Comparison of ENCODE assay signal across 11 cellular contexts in genomic region chr20:45010399-45010828, GRCh38. TPM values are rescaled to one million over a fixed set of nuclear protein-coding genes. Genes with fewer than 3 reads are reported as not detected.
A peak's percentile ranks its signal among the peaks of the same experiment; 100 is the strongest.
DNase-seq lines count a peak whose midpoint lies in the region; ATAC-seq, FAIRE-seq and TF ChIP-seq lines count a peak whose summit lies in the region.
"Had no signal": no experiment of that assay in that cellular context is flagged by ENCODE, and none has a peak within 500 bp of the region (broad histone marks: within the 10 kb centered on the region; RNA-seq: fewer than 3 reads in every experiment).

No MANE protein-coding gene starts in this region.

- peak overlapping the region; percentile 76 for H2BK5ac ChIP-seq in IMR-90 (ENCODE audit: low read depth, low read length, poor library complexity, severe bottlenecking)

- H3K36me3 ChIP-seq in IMR-90 (ENCODE audit: control insufficient read depth, insufficient read depth, low read length) (peaks cover 5% of the 10 kb centered on the region; the same call in 1 of the 2 replicates), bronchial epithelial cell (ENCODE audit: control insufficient read depth, insufficient read depth, low read length) (peaks cover 1% of the 10 kb centered on the region)
- H3K36me3 ChIP-seq: prostate gland had no signal

- in situ Hi-C loops in IMR-90 (cut with MboI; ENCODE audit: low sequenced_read_pairs) = loop anchor here (10.0 kb wide), 1 partner anchor 274 kb away; no protein-coding TSS in a partner anchor

- H3K27me3 Mint-ChIP-seq in Calu3 (ENCODE audit: unreplicated experiment) (no peaks in the 10 kb centered on the region), naive B cell (no peaks in the 10 kb centered on the region)
- H3K27me3 Mint-ChIP-seq: activated B cell treated with CpG ODN at 0.5 μM for 24 hours; stimulated activated naive CD8-positive, alpha-beta T cell treated with anti-CD3 and anti-CD28 coated beads, Interleukin-15, Interleukin-2, amounts not matched to agents 100 ng/mL and 50 ng/mL, for 24 hours had no signal

- peaks cover 35% of the 10 kb centered on the region for H3K4me1 Mint-ChIP-seq in Calu3 (ENCODE audit: low read depth, unreplicated experiment)
- H3K4me1 Mint-ChIP-seq in naive B cell = peaks cover 16 to 37% (median 25%) of the 10 kb centered on the region in 3 donors

- H2BK120ac ChIP-seq in IMR-90 (ENCODE audit: low read depth, low read length) = no peak overlapping the region

- H3K4ac ChIP-seq in IMR-90 (ENCODE audit: low read depth, low read length) = no peak overlapping the region

- TF ChIP-seq CTCF in Calu3 (IDR thresholded peaks at IDR 0.05; ENCODE audit: unreplicated experiment) (no peak), IMR-90 (conservative IDR thresholded peaks at IDR 0.05; ENCODE audit: low read depth, low read length) (no peak), bronchial epithelial cell (IDR thresholded peaks at IDR 0.05; ENCODE audit: insufficient read depth, low read length, severe bottlenecking) (no peak)

- H2AK5ac ChIP-seq in IMR-90 (ENCODE audit: low read depth, low read length) = no peak overlapping the region

- H3K9me3 Mint-ChIP-seq in Calu3 (ENCODE audit: low read depth, unreplicated experiment) (no peaks in the 10 kb centered on the region), naive B cell (no peaks in the 10 kb centered on the region)
- H3K9me3 Mint-ChIP-seq: activated B cell treated with CpG ODN at 0.5 μM for 24 hours; stimulated activated naive CD8-positive, alpha-beta T cell treated with anti-CD3 and anti-CD28 coated beads, Interleukin-15, Interleukin-2, amounts not matched to agents 100 ng/mL and 50 ng/mL, for 24 hours had no signal

- POLR2A ChIA-PET in IMR-90 (lab: Charles Lee; ENCODE audit: unreplicated experiment) = no interaction called here

- H3K4me3 ChIP-seq in IMR-90 (ENCODE audit: insufficient read depth, low read depth, low read length) = no peak overlapping the region
- H3K4me3 ChIP-seq in bronchial epithelial cell (ENCODE audit: low read depth, low read length) = no peak overlapping the region
- H3K4me3 ChIP-seq: prostate gland had no signal

- H2AFZ ChIP-seq in IMR-90 (replicated peaks; ENCODE audit: low read length, poor library complexity) = no peak overlapping the region

- H2AK9ac ChIP-seq in IMR-90 (replicated peaks; ENCODE audit: low read depth, low read length, poor library complexity) = no peak overlapping the region

- H3K27ac ChIP-seq in IMR-90 (ENCODE audit: insufficient read depth, low read length) = no peak overlapping the region
- H3K27ac ChIP-seq: prostate gland had no signal

- no TSS peak for BruUV-seq in Calu3 (replicated peaks; lab: Mats Ljungman, UMichigan)
- no TSS peak for BruUV-seq in IMR-90 (replicated peaks; lab: Mats Ljungman, UMichigan)

- no peak for TF ChIP-seq POLR2A in IMR-90 (IDR thresholded peaks at IDR 0.05; ENCODE audit: low read depth, low read length)

- H3K18ac ChIP-seq in IMR-90 (ENCODE audit: low read depth, low read length) = no peak overlapping the region

- H4K91ac ChIP-seq in IMR-90 (ENCODE audit: insufficient read depth, low read depth, low read length) = no peak overlapping the region

- H4K8ac ChIP-seq in IMR-90 (ENCODE audit: low read depth in 2 of 2, low read length in 2 of 2) = no peak overlapping the region; a peak in 1 of 4 replicates

- DNase-seq in Calu3 (no peak), IMR-90 (peak; percentile 95), bronchial epithelial cell (ENCODE audit: low read depth) (peak; percentile 70), naive B cell (no peak), sciatic nerve (ENCODE audit: low spot score) (no peak), NCI-H2227 treated with DMSO at 0.1 percent for 48 hours (lab: John Stamatoyannopoulos, UW) (no peak)
- DNase-seq: activated B cell treated with CpG ODN at 0.5 μM for 24 hours had no signal

- H3K27ac Mint-ChIP-seq in Calu3 (ENCODE audit: unreplicated experiment) (peak overlapping the region; percentile 11), naive B cell (peak overlapping the region in 4 of 6 donors; percentile 15 to 48 (median 34))

- no peak overlapping the region for H3K23ac ChIP-seq in IMR-90 (ENCODE audit: low read depth, low read length)

- peaks cover 11% of the 10 kb centered on the region for H3K4me1 ChIP-seq in IMR-90 (ENCODE audit: control insufficient read depth, insufficient read depth, low read length)
- H3K4me1 ChIP-seq: prostate gland had no signal

- no peak overlapping the region for H3K56ac ChIP-seq in IMR-90 (ENCODE audit: extremely low read depth, insufficient read depth, low read length)

- ATAC-seq in IMR-90 (ENCODE audit: low read depth) = peak; percentile 84
- no peak for ATAC-seq in naive B cell (ENCODE audit: low read depth in 2 of 2)
- no peak for ATAC-seq in GM18498 (IDR thresholded peaks at IDR 0.05; ENCODE audit: unreplicated experiment)
- ATAC-seq in sciatic nerve = no peak

- peaks cover 7% of the 10 kb centered on the region for H3K36me3 Mint-ChIP-seq in Calu3 (ENCODE audit: insufficient read depth, unreplicated experiment)
- H3K36me3 Mint-ChIP-seq in naive B cell = peaks cover 0 to 16% of the 10 kb centered on the region in 2 donors

- CTCF ChIA-PET in Calu3 (lab: Charles Lee) (interaction anchor here (0.5 to 3.7 kb wide), 9 partner anchors 10 to 290 kb away, joined by 4 to 44 read pairs (median 7); no protein-coding TSS in a partner anchor), IMR-90 (lab: Yijun Ruan, JAX) (interaction anchor here (0.7 to 3.1 kb wide), 6 partner anchors 24 to 281 kb away, joined by 3 to 18 read pairs (median 6); partner anchors contain the start of gene WFDC5)

- H4K20me1 ChIP-seq in IMR-90 (ENCODE audit: insufficient read depth, low read length) = no peaks in the 10 kb centered on the region

- H2BK15ac ChIP-seq in IMR-90 (ENCODE audit: low read depth, low read length) = no peak overlapping the region

- no peak for TF ChIP-seq RAD21 in IMR-90 (IDR thresholded peaks at IDR 0.05; ENCODE audit: low read length)

- no peak overlapping the region for H3K4me2 ChIP-seq in IMR-90 (ENCODE audit: low read depth, low read length)

- H3K14ac ChIP-seq in IMR-90 (replicated peaks; ENCODE audit: low read depth, low read length) = no peak overlapping the region

- no peaks in the 10 kb centered on the region for H3K9me3 ChIP-seq in IMR-90 (ENCODE audit: control insufficient read depth, insufficient read depth, low read length)
- H3K9me3 ChIP-seq: Caco-2, prostate gland had no signal

- no peak overlapping the region for H3K4me3 Mint-ChIP-seq in Calu3 (ENCODE audit: low read depth, unreplicated experiment)
- H3K4me3 Mint-ChIP-seq in naive B cell = no peak overlapping the region
- H3K4me3 Mint-ChIP-seq: activated B cell treated with CpG ODN at 0.5 μM for 24 hours; stimulated activated naive CD8-positive, alpha-beta T cell treated with anti-CD3 and anti-CD28 coated beads, Interleukin-15, Interleukin-2, amounts not matched to agents 100 ng/mL and 50 ng/mL, for 24 hours had no signal

- H3K9ac ChIP-seq in IMR-90 (ENCODE audit: low read depth, low read length) = no peak overlapping the region

- dilution Hi-C loops in IMR-90 (cut with HindIII; ENCODE audit: low sequenced_read_pairs, unreplicated experiment) = no loop called here

- H3K79me1 ChIP-seq in IMR-90 (ENCODE audit: low read depth in 1 of 2, low read length in 2 of 2) = peaks cover 3 to 16% of the 10 kb centered on the region in 2 experiments; a peak in 3 of 4 replicates

- H3K27me3 ChIP-seq in IMR-90 (ENCODE audit: control insufficient read depth, insufficient read depth, low read length) (no peaks in the 10 kb centered on the region), bronchial epithelial cell (ENCODE audit: control insufficient read depth, insufficient read depth, low read length) (no peaks in the 10 kb centered on the region)

- FAIRE-seq in bronchial epithelial cell (lab: Jason Lieb, UNC) = no peak

- intact Hi-C loops in Calu3 (cut with micrococcal nuclease; ENCODE audit: unreplicated experiment) = loop anchor here (2.0 kb wide), 2 partner anchors 34 to 280 kb away; no protein-coding TSS in a partner anchor
- intact Hi-C loops in IMR-90 (cut with micrococcal nuclease) = loop anchor here (2.0 kb wide), 1 partner anchor 34 kb away; no protein-coding TSS in a partner anchor
- intact Hi-C loops in sciatic nerve (cut with DNase I) = loop anchor here (10.0 kb wide), 1 partner anchor 294 kb away; the partner anchor contains the start of genes MATN4 and RBPJL

- no peak overlapping the region for H2BK20ac ChIP-seq in IMR-90 (ENCODE audit: low read depth, low read length)

- H3K9me1 ChIP-seq in IMR-90 (ENCODE audit: insufficient read depth, low read length) = no peaks in the 10 kb centered on the region

- H4K5ac ChIP-seq in IMR-90 (ENCODE audit: low read depth, low read length) = no peak overlapping the region

TF ChIP-seq in IMR-90, 13 proteins besides CTCF, POLR2A, EP300 and RAD21:
- TF ChIP-seq MAFK (IDR thresholded peaks at IDR 0.05; ENCODE audit: low read depth, low read length) (no peak), CEBPB (IDR thresholded peaks at IDR 0.05; ENCODE audit: low read depth, low read length) (peak; percentile 59; the same call in 1 of the 2 replicates)

RNA-seq across cellular contexts. Expression of gene STK4, which starts 44.1 kb away (rescaled TPM):
- total RNA-seq in Calu3 (2022) = 53.1 and 58.3 TPM in 2 replicates
- 22.2 and 30.0 TPM in 2 replicates for total RNA-seq in IMR-90 (2012; rRNA removed)
- 8.3 and 10.2 TPM in 2 replicates for polyA plus RNA-seq in IMR-90 (2012; rRNA removed)
- polyA plus RNA-seq in IMR-90 (2012; cell fraction: cytosol; rRNA removed) = 2.1 and 3.0 TPM in 2 replicates
- polyA plus RNA-seq in IMR-90 (2012; cell fraction: nucleus; rRNA removed; ENCODE audit: low replicate concordance) = 3.0 and 14.5 TPM in 2 replicates
- total RNA-seq in bronchial epithelial cell = 34.8 and 46.1 TPM in 2 replicates
- polyA plus RNA-seq in naive B cell (ENCODE audit: low read depth in 6 of 6) = 100 to 1,000 TPM; 116 to 199 (median 173) TPM
- 43.8 TPM for total RNA-seq in sciatic nerve

RNA-seq across cellular contexts. Expression of gene TOMM34, which starts 50.2 kb away (rescaled TPM):
- 61.1 TPM in 2 replicates for total RNA-seq in Calu3 (2022)
- total RNA-seq in IMR-90 (2012; rRNA removed) = 82.8 and 97.5 TPM in 2 replicates
- 98.2 and 101 TPM in 2 replicates for polyA plus RNA-seq in IMR-90 (2012; rRNA removed)
- 52.7 and 67.7 TPM in 2 replicates for polyA plus RNA-seq in IMR-90 (2012; cell fraction: cytosol; rRNA removed)
- 29.9 and 31.3 TPM in 2 replicates for polyA plus RNA-seq in IMR-90 (2012; cell fraction: nucleus; rRNA removed; ENCODE audit: low replicate concordance)
- 17.6 and 25.2 TPM in 2 replicates for total RNA-seq in bronchial epithelial cell
- 10 to 100 TPM; 24.8 to 49.1 (median 38.4) TPM for polyA plus RNA-seq in naive B cell (ENCODE audit: low read depth in 6 of 6)
- total RNA-seq in sciatic nerve = 19.3 TPM

Comparison
In these comparisons a context has a peak if more than half of its experiments do, and no peak if none do; other contexts are left out.
1. DNase-seq: peak in IMR-90 (single experiment) and bronchial epithelial cell (single experiment); none in Calu3 (single experiment), naive B cell (single experiment), sciatic nerve (single experiment) and NCI-H2227 treated with DMSO at 0.1 percent for 48 hours (single experiment).